Comparison of ENCODE assay signal across 8 cellular contexts in the genomic region with DNA sequence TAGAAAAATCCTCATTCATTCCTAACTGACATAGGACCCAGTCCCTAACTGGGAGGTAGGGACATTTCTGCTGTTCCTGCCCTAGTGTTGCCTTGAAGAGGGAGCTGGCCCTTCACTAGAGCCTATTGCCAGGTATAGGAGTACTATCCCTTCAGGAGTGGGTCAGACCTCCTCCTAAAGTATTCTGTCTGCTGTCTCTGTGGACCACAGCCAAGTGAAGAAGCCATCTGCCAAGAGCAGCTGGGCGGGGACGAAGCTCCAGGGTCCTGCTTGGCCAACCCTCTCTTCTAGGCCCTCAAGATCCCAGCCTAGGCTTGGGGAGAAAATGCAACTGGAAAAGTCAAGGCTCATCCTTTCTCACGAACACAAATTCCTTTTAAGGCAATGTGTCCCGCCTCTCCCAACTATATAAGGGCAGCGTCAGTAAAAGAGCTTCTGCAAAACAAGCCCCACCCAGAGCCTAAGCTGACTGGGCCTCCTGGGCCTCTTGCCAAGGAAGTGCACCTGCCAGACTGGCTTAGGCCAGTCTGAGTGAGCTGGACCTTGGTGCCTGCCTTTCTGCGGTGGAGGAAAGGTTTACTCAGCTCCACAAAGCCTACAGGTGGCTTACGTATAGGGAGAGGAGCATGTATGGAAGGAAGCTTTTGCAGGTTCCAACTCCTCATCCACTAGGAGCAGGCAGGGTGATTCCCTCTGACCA.
DNase-seq lines count a peak whose midpoint lies in the region; ATAC-seq lines count a peak whose summit lies in the region.

No MANE protein-coding gene starts in this region.

- intact Hi-C loops in dendritic cell treated with granulocyte-macrophage colony-stimulating factor and Interleukin-4, amounts not matched to agents 40 ng/mL and 50 ng/mL, for 4 days (cut with micrococcal nuclease): loop anchor here (2.0 kb wide), 1 partner anchor 73 kb away; a partner anchor contains a TSS

- peaks cover 8% of the 10 kb centered on the region for H3K36me3 Mint-ChIP-seq in dendritic cell treated with granulocyte-macrophage colony-stimulating factor and Interleukin-4, amounts not matched to agents 40 ng/mL and 50 ng/mL, for 4 days (ENCODE audit: low read depth)
- H3K36me3 Mint-ChIP-seq in stimulated activated memory B cell treated with anti-CD40 and anti-IgM and Interleukin-4, amounts not matched to agents 10 μg/mL and 1 μg/mL and 100 μg/mL, for 72 hours: no peaks in the 10 kb centered on the region

- peaks cover 38% of the 10 kb centered on the region for H3K27me3 Mint-ChIP-seq in dendritic cell treated with granulocyte-macrophage colony-stimulating factor and Interleukin-4, amounts not matched to agents 40 ng/mL and 50 ng/mL, for 4 days
- peaks cover 7% of the 10 kb centered on the region for H3K27me3 Mint-ChIP-seq in stimulated activated memory B cell treated with anti-CD40 and anti-IgM and Interleukin-4, amounts not matched to agents 10 μg/mL and 1 μg/mL and 100 μg/mL, for 72 hours

- peak overlapping the region; percentile 86 for H3K27ac Mint-ChIP-seq in dendritic cell treated with granulocyte-macrophage colony-stimulating factor and Interleukin-4, amounts not matched to agents 40 ng/mL and 50 ng/mL, for 4 days
- peak overlapping the region; percentile 83 for H3K27ac Mint-ChIP-seq in stimulated activated memory B cell treated with anti-CD40 and anti-IgM and Interleukin-4, amounts not matched to agents 10 μg/mL and 1 μg/mL and 100 μg/mL, for 72 hours

- DNase-seq in stimulated activated CD4-positive, alpha-beta T cell treated with anti-CD3 and anti-CD28 coated beads, Interleukin-15, amount 100 ng/mL, for 24 hours: peak; percentile 48
- DNase-seq in stimulated activated CD4-positive, alpha-beta T cell treated with anti-CD3 and anti-CD28 coated beads, Interleukin-4, amount 100 ng/mL, for 24 hours: no peak
- peak; percentile 98 for DNase-seq in NCI-H1105 (lab: John Stamatoyannopoulos, UW)
- DNase-seq in SKM-1 treated with dmso at 0.1 percent for 144 hours (lab: John Stamatoyannopoulos, UW; ENCODE audit: unreplicated experiment): peak; percentile 76
- peak; percentile 78 for DNase-seq in left kidney (ENCODE audit: low read depth, low spot score)

- peak; percentile 35 for ATAC-seq in HG02759 (IDR thresholded peaks at IDR 0.05; ENCODE audit: unreplicated experiment)
- peak; percentile 65 for ATAC-seq in stimulated activated memory B cell treated with anti-CD40 and anti-IgM and Interleukin-4, amounts not matched to agents 10 μg/mL and 1 μg/mL and 100 μg/mL, for 72 hours

- H3K4me1 Mint-ChIP-seq in dendritic cell treated with granulocyte-macrophage colony-stimulating factor and Interleukin-4, amounts not matched to agents 40 ng/mL and 50 ng/mL, for 4 days (ENCODE audit: low read depth): peaks cover 38% of the 10 kb centered on the region
- peaks cover 24% of the 10 kb centered on the region for H3K4me1 Mint-ChIP-seq in stimulated activated memory B cell treated with anti-CD40 and anti-IgM and Interleukin-4, amounts not matched to agents 10 μg/mL and 1 μg/mL and 100 μg/mL, for 72 hours

- no peaks in the 10 kb centered on the region for H3K9me3 Mint-ChIP-seq in dendritic cell treated with granulocyte-macrophage colony-stimulating factor and Interleukin-4, amounts not matched to agents 40 ng/mL and 50 ng/mL, for 4 days
- no peaks in the 10 kb centered on the region for H3K9me3 Mint-ChIP-seq in stimulated activated memory B cell treated with anti-CD40 and anti-IgM and Interleukin-4, amounts not matched to agents 10 μg/mL and 1 μg/mL and 100 μg/mL, for 72 hours

- H3K4me3 Mint-ChIP-seq in dendritic cell treated with granulocyte-macrophage colony-stimulating factor and Interleukin-4, amounts not matched to agents 40 ng/mL and 50 ng/mL, for 4 days: peak overlapping the region; percentile 93
- peak overlapping the region; percentile 93 for H3K4me3 Mint-ChIP-seq in stimulated activated memory B cell treated with anti-CD40 and anti-IgM and Interleukin-4, amounts not matched to agents 10 μg/mL and 1 μg/mL and 100 μg/mL, for 72 hours
